ENCODE assay signal across 35 cellular contexts in genomic region chr18:65628390-65628789, GRCh38.
"Had no signal": no experiment of that assay in that cellular context is flagged by ENCODE, and none has a peak within 500 bp of the region (broad histone marks: within the 10 kb centered on the region; RNA-seq: fewer than 3 reads in every experiment).

No MANE protein-coding gene starts in this region.

- H3K9ac ChIP-seq: KMS-11 had no signal

- H3K27me3 ChIP-seq: MG63 had no signal

- H3K27ac ChIP-seq: KMS-11 had no signal

- DNase-seq: Karpas-422, Kasumi-1, MG63, MM.1S, MV-4-11, NCI-H1048, NCI-H1092, NCI-H1092 treated with DMSO at 0.1 percent for 48 hours, NCI-H1105, NCI-H1105 treated with DMSO at 0.1 percent for 48 hours, NCI-H1417, NCI-H1417 treated with DMSO at 0.1 percent for 48 hours, NCI-H1436, NCI-H1436 treated with DMSO at 0.1 percent for 48 hours, NCI-H146, NCI-H1694, NCI-H1694 treated with DMSO at 0.1 percent for 48 hours, NCI-H187, NCI-H187 treated with DMSO at 0.1 percent for 48 hours, NCI-H1930, NCI-H2029, NCI-H2029 treated with DMSO at 0.1 percent for 48 hours, NCI-H2081, NCI-H2081 treated with DMSO at 0.1 percent for 48 hours, NCI-H2107, NCI-H2171, NCI-H2171 treated with DMSO at 0.1 percent for 48 hours, NCI-H2227 treated with DMSO at 0.1 percent for 48 hours, NCI-H226, NCI-H345, NCI-H446, NCI-H446 treated with DMSO at 0.1 percent for 48 hours, NCI-H510A, NCI-H510A treated with DMSO at 0.1 percent for 48 hours had no signal

- H3K4me2 ChIP-seq: KMS-11 had no signal

- H3K9me3 ChIP-seq: MG63 had no signal

- H3K36me3 ChIP-seq: MG63 had no signal

- H3K4me3 ChIP-seq: MG63 had no signal
